Comparison of ENCODE assay signal across 28 cellular contexts in the genomic region with DNA sequence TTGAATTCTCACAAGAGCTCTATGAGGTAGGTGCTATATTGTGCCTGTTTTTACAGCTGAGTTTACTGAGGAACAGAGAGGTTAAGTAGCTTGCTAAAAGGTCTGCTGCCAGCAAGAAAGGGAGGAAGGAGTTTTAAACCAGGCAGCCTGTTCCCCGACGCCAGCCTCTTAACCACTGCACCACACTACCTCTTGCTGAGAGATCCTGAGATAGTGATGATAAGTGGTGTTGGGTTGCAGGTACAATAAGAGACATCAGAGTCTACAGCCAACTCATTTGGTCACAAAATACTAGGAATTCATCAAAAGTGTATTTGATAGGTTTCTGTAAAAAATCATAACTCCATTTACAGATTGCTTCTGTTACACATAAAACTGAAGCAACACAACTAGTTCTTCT.
"Had no signal": no experiment of that assay in that cellular context is flagged by ENCODE, and none has a peak within 500 bp of the region (broad histone marks: within the 10 kb centered on the region; RNA-seq: fewer than 3 reads in every experiment).

No MANE protein-coding gene starts in this region.

- ATAC-seq: effector memory CD8-positive, alpha-beta T cell; esophagus mucosa; foreskin keratinocyte; gastrocnemius medialis; gastroesophageal sphincter; heart left ventricle; heart right ventricle had no signal

- H3K27me3 Mint-ChIP-seq: dendritic cell treated with granulocyte-macrophage colony-stimulating factor and Interleukin-4, amounts not matched to agents 40 ng/mL and 50 ng/mL, for 4 days had no signal

- H3K36me3 ChIP-seq: colonic mucosa, esophagus muscularis mucosa, esophagus squamous epithelium, gastrocnemius medialis, gastroesophageal sphincter, heart left ventricle, heart right ventricle had no signal

- H3K9me3 ChIP-seq: colonic mucosa, esophagus muscularis mucosa, esophagus squamous epithelium, gastrocnemius medialis, gastroesophageal sphincter, heart left ventricle, heart right ventricle had no signal

- H3K4me1 Mint-ChIP-seq: endodermal cell had no signal

- FAIRE-seq: colon, endometrium, frontal cortex had no signal

- H3K27ac Mint-ChIP-seq: dendritic cell treated with granulocyte-macrophage colony-stimulating factor and Interleukin-4, amounts not matched to agents 40 ng/mL and 50 ng/mL, for 4 days; effector memory CD8-positive, alpha-beta T cell; endodermal cell had no signal

- H3K27me3 ChIP-seq: colonic mucosa, dorsolateral prefrontal cortex, esophagus muscularis mucosa, esophagus squamous epithelium, gastrocnemius medialis, gastroesophageal sphincter, heart left ventricle, heart right ventricle had no signal

- H3K4me1 ChIP-seq: colonic mucosa, foreskin keratinocyte, gastrocnemius medialis had no signal

- H3K27ac ChIP-seq: colonic mucosa, coronary artery, dorsolateral prefrontal cortex, epithelial cell of prostate, esophagus muscularis mucosa, esophagus squamous epithelium, foreskin keratinocyte, gastrocnemius medialis, gastroesophageal sphincter, heart left ventricle, heart right ventricle had no signal

- H3K4me3 ChIP-seq: colonic mucosa, coronary artery, dorsolateral prefrontal cortex, esophagus muscularis mucosa, esophagus squamous epithelium, gastrocnemius medialis, gastroesophageal sphincter, heart left ventricle, heart right ventricle had no signal

- DNase-seq: colonic mucosa; cortex of kidney; dermis blood vessel endothelial cell; dorsolateral prefrontal cortex; effector CD4-positive, alpha-beta T cell; effector CD8-positive, alpha-beta T cell; effector memory CD4-positive, alpha-beta T cell; effector memory CD8-positive, alpha-beta T cell; endodermal cell; erythroblast; esophagus squamous epithelium; foreskin fibroblast; foreskin keratinocyte; foreskin melanocyte; gastrocnemius medialis; glutamatergic neuron; head of caudate nucleus; heart left ventricle; heart right ventricle had no signal

- H3K9me3 Mint-ChIP-seq: effector memory CD8-positive, alpha-beta T cell; endodermal cell had no signal

- H3K4me3 Mint-ChIP-seq: dendritic cell treated with granulocyte-macrophage colony-stimulating factor and Interleukin-4, amounts not matched to agents 40 ng/mL and 50 ng/mL, for 4 days; effector memory CD8-positive, alpha-beta T cell; endodermal cell had no signal
